In genomic region chr2:100757621-100758394, GRCh38 we compare ENCODE assay signal across 10 cellular contexts.
A peak's percentile ranks its signal among the peaks of the same experiment; 100 is the strongest.
DNase-seq lines count a peak whose midpoint lies in the region; ATAC-seq and TF ChIP-seq lines count a peak whose summit lies in the region.
"Had no signal": no experiment of that assay in that cellular context is flagged by ENCODE, and none has a peak within 500 bp of the region (broad histone marks: within the 10 kb centered on the region; RNA-seq: fewer than 3 reads in every experiment).

No MANE protein-coding gene starts in this region.

- ATAC-seq in SK-N-SH treated with all-trans-retinoic acid at 6 μM for 48 hours (peak; percentile 77), GM21423 (IDR thresholded peaks at IDR 0.05; ENCODE audit: unreplicated experiment) (no peak)

- DNase-seq in EL (peak; percentile 93), fibroblast of gingiva (ENCODE audit: low read depth) (peak; percentile 90), renal cortical epithelial cell (ENCODE audit: low read depth) (peak; percentile 80), GM10266 (ENCODE audit: extremely low spot score) (no peak), cerebellum (ENCODE audit: low spot score) (no peak)
- DNase-seq in activated CD8-positive, alpha-beta memory T cell treated with anti-CD3 and anti-CD28 coated beads for 24 hours, result no peak
- DNase-seq: activated CD4-positive, alpha-beta T cell treated with anti-CD3 and anti-CD28 coated beads, Interleukin-2, amount 50 U/mL, for 48 hours; NCI-H187 had no signal

- TF ChIP-seq CTCF in GM10266 (IDR thresholded peaks at IDR 0.05; ENCODE audit: control insufficient read depth, insufficient read depth, low read depth, missing control alignments), result no peak

TF ChIP-seq in SK-N-SH treated with all-trans-retinoic acid at 6 μM for 48 hours, 23 proteins besides CTCF, POLR2A, EP300 and RAD21:
- TF ChIP-seq ESRRG (CRISPR knock-in tag; IDR thresholded peaks at IDR 0.05), result no peak
- no peak for TF ChIP-seq ZFP3 (CRISPR knock-in tag; IDR thresholded peaks at IDR 0.05)
- no peak for TF ChIP-seq ZNF565 (CRISPR knock-in tag; conservative IDR thresholded peaks at IDR 0.05; ENCODE audit: low read depth)
- TF ChIP-seq BACH2 (CRISPR knock-in tag; IDR thresholded peaks at IDR 0.05; ENCODE audit: borderline replicate concordance), result no peak
- TF ChIP-seq CSDC2 (CRISPR knock-in tag; IDR thresholded peaks at IDR 0.05), result no peak
- TF ChIP-seq GLIS3 (CRISPR knock-in tag; IDR thresholded peaks at IDR 0.05), result no peak
- no peak for TF ChIP-seq CREB5 (CRISPR knock-in tag; IDR thresholded peaks at IDR 0.05; ENCODE audit: low read depth)
- no peak for TF ChIP-seq ARNTL (CRISPR knock-in tag; IDR thresholded peaks at IDR 0.05; ENCODE audit: borderline replicate concordance, low read depth)
- no peak for TF ChIP-seq RARB (CRISPR knock-in tag; IDR thresholded peaks at IDR 0.05)
- no peak for TF ChIP-seq PATZ1 (CRISPR knock-in tag; IDR thresholded peaks at IDR 0.05; ENCODE audit: borderline replicate concordance)
- TF ChIP-seq TCF4 (CRISPR knock-in tag; IDR thresholded peaks at IDR 0.05; ENCODE audit: borderline replicate concordance), result no peak
- no peak for TF ChIP-seq ZNF8 (CRISPR knock-in tag; IDR thresholded peaks at IDR 0.05)
- TF ChIP-seq PPARA (CRISPR knock-in tag; IDR thresholded peaks at IDR 0.05; ENCODE audit: borderline replicate concordance), result no peak
- no peak for TF ChIP-seq POU6F1 (CRISPR knock-in tag; IDR thresholded peaks at IDR 0.05; ENCODE audit: borderline replicate concordance, low read depth)

Comparison
In these comparisons a context has a peak if more than half of its experiments do, and no peak if none do; other contexts are left out.
1. DNase-seq: peak in EL (single experiment), fibroblast of gingiva (single experiment) and renal cortical epithelial cell (single experiment); none in GM10266 (single experiment), cerebellum (single experiment) and activated CD8-positive, alpha-beta memory T cell treated with anti-CD3 and anti-CD28 coated beads for 24 hours (single experiment).